1 cellular context compared by ENCODE assay signal in the genomic region with DNA sequence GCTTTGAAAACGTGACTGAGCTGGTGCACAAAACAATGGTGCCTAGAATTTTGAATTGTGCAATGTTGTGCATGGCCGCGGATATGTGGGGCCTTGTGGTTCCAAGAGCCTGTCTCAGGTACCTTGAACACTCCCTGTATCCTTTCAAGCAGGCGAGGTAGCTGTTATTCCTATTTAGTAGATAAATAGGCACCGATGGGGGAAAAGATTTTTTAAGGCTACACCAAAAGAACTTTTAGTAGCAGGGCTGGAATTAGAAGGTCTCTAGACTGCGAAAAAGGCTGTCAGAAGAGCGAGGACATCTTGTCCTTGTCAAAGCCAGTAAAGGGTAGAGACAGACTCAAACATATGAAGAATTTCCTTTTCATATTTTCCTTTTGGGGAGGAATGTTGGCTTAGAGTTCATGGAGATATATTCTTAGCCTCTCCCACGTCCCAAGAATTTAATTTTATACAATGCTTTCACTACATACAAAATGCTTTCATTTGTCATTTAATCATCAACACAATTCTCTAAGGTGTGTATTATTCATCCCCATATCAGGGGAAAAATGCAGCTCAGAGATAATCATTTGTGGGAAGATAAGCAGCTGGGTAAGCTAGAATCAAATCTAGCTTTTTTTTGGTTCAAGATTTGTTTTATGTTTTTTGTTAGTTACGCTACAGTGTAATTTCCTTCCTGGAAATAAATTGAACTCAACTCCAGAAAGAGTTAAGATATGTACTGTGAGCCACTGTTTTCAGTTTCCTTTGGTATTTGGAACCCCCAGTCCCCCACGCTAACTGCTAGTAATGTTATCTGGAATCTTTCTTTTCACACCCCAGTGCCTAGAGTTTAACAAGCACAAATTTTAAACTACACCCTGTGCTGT.
TF ChIP-seq lines count a peak whose summit lies in the region.

No MANE protein-coding gene starts in this region.

TF ChIP-seq in GM12878, 131 proteins besides CTCF, POLR2A, EP300 and RAD21 (continued from another document and continues in another):
- TF ChIP-seq SRF (IDR thresholded peaks at IDR 0.05; ENCODE audit: low read depth in 2 of 2, low read length in 2 of 2) (no peak), TCF12 (IDR thresholded peaks at IDR 0.05; ENCODE audit: low read depth, low read length) (no peak), FOXM1 (IDR thresholded peaks at IDR 0.05; ENCODE audit: low read depth, low read length) (0 out of 2 replicates have a peak, but pooled peaks have one; percentile 1), RFX5 (IDR thresholded peaks at IDR 0.05; ENCODE audit: low read depth, low read length) (no peak), PAX8 (IDR thresholded peaks at IDR 0.05) (no peak), IKZF1 (conservative IDR thresholded peaks at IDR 0.05) (no peak), DPF2 (IDR thresholded peaks at IDR 0.05) (no peak), HCFC1 (IDR thresholded peaks at IDR 0.05; ENCODE audit: low read length) (no peak), SPI1 (IDR thresholded peaks at IDR 0.05; ENCODE audit: borderline replicate concordance, insufficient read depth, low read depth, low read length) (no peak), ZNF207 (IDR thresholded peaks at IDR 0.05; ENCODE audit: borderline replicate concordance) (no peak), PAX5 (IDR thresholded peaks at IDR 0.05; ENCODE audit: borderline replicate concordance, low read depth, low read length) (no peak), ETV6 (conservative IDR thresholded peaks at IDR 0.05 in 1 of 2, IDR thresholded peaks at IDR 0.05 in 1 of 2; ENCODE audit: borderline replicate concordance in 1 of 2, low read depth in 1 of 2) (peak in 1 of 2 experiments; percentile 30; a peak in 1 of 4 replicates), GABPA (IDR thresholded peaks at IDR 0.05; ENCODE audit: low read depth) (no peak), KDM1A (IDR thresholded peaks at IDR 0.05; ENCODE audit: borderline replicate concordance) (no peak), ZZZ3 (IDR thresholded peaks at IDR 0.05; ENCODE audit: control insufficient read depth, insufficient read length, low read depth) (no peak), POU2F2 (IDR thresholded peaks at IDR 0.05; ENCODE audit: borderline replicate concordance, low read depth, low read length) (no peak), EGR1 (IDR thresholded peaks at IDR 0.05; ENCODE audit: borderline replicate concordance in 1 of 2, low read depth in 2 of 2, low read length in 2 of 2) (no peak), GATAD2B (conservative IDR thresholded peaks at IDR 0.05; ENCODE audit: low read depth) (no peak), IKZF2 (IDR thresholded peaks at IDR 0.05) (no peak), SUZ12 (IDR thresholded peaks at IDR 0.05; ENCODE audit: unreplicated experiment) (no peak), BMI1 (IDR thresholded peaks at IDR 0.05; ENCODE audit: borderline replicate concordance) (no peak), ZNF217 (IDR thresholded peaks at IDR 0.05) (no peak), SMAD5 (IDR thresholded peaks at IDR 0.05; ENCODE audit: low read depth) (no peak; the same call in 1 of the 2 replicates), MYB (IDR thresholded peaks at IDR 0.05; ENCODE audit: borderline replicate concordance, low read depth, low read length) (no peak), FOXK2 (IDR thresholded peaks at IDR 0.05) (no peak), KAT2A (conservative IDR thresholded peaks at IDR 0.05; ENCODE audit: control insufficient read depth, low read depth, low read length) (no peak), NRF1 (conservative IDR thresholded peaks at IDR 0.05; ENCODE audit: low read depth, low read length) (no peak), CBFB (IDR thresholded peaks at IDR 0.05; ENCODE audit: low read depth) (no peak), ZNF384 (IDR thresholded peaks at IDR 0.05; ENCODE audit: borderline replicate concordance, low read depth, low read length) (no peak), IRF4 (IDR thresholded peaks at IDR 0.05; ENCODE audit: low read depth, low read length) (no peak), SMC3 (IDR thresholded peaks at IDR 0.05; ENCODE audit: borderline replicate concordance, low read length) (no peak), TARDBP (IDR thresholded peaks at IDR 0.05; ENCODE audit: borderline replicate concordance) (no peak), FOS (IDR thresholded peaks at IDR 0.05; ENCODE audit: borderline replicate concordance, extremely low read depth, insufficient read length) (no peak), KLF5 (IDR thresholded peaks at IDR 0.05; ENCODE audit: partially characterized antibody) (no peak)
- TF ChIP-seq, protein P1, sequence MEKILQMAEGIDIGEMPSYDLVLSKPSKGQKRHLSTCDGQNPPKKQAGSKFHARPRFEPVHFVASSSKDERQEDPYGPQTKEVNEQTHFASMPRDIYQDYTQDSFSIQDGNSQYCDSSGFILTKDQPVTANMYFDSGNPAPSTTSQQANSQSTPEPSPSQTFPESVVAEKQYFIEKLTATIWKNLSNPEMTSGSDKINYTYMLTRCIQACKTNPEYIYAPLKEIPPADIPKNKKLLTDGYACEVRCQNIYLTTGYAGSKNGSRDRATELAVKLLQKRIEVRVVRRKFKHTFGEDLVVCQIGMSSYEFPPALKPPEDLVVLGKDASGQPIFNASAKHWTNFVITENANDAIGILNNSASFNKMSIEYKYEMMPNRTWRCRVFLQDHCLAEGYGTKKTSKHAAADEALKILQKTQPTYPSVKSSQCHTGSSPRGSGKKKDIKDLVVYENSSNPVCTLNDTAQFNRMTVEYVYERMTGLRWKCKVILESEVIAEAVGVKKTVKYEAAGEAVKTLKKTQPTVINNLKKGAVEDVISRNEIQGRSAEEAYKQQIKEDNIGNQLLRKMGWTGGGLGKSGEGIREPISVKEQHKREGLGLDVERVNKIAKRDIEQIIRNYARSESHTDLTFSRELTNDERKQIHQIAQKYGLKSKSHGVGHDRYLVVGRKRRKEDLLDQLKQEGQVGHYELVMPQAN (conservative IDR thresholded peaks at IDR 0.05) = no peak
- TF ChIP-seq, protein P2, sequence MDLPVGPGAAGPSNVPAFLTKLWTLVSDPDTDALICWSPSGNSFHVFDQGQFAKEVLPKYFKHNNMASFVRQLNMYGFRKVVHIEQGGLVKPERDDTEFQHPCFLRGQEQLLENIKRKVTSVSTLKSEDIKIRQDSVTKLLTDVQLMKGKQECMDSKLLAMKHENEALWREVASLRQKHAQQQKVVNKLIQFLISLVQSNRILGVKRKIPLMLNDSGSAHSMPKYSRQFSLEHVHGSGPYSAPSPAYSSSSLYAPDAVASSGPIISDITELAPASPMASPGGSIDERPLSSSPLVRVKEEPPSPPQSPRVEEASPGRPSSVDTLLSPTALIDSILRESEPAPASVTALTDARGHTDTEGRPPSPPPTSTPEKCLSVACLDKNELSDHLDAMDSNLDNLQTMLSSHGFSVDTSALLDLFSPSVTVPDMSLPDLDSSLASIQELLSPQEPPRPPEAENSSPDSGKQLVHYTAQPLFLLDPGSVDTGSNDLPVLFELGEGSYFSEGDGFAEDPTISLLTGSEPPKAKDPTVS (IDR thresholded peaks at IDR 0.05; ENCODE audit: low read depth, low read length) = no peak
- TF ChIP-seq, protein P3, sequence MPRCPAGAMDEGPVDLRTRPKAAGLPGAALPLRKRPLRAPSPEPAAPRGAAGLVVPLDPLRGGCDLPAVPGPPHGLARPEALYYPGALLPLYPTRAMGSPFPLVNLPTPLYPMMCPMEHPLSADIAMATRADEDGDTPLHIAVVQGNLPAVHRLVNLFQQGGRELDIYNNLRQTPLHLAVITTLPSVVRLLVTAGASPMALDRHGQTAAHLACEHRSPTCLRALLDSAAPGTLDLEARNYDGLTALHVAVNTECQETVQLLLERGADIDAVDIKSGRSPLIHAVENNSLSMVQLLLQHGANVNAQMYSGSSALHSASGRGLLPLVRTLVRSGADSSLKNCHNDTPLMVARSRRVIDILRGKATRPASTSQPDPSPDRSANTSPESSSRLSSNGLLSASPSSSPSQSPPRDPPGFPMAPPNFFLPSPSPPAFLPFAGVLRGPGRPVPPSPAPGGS (IDR thresholded peaks at IDR 0.05; ENCODE audit: borderline replicate concordance, insufficient read depth, low read depth, low read length, poor library complexity, severe bottlenecking) = no peak
- TF ChIP-seq, protein P4, sequence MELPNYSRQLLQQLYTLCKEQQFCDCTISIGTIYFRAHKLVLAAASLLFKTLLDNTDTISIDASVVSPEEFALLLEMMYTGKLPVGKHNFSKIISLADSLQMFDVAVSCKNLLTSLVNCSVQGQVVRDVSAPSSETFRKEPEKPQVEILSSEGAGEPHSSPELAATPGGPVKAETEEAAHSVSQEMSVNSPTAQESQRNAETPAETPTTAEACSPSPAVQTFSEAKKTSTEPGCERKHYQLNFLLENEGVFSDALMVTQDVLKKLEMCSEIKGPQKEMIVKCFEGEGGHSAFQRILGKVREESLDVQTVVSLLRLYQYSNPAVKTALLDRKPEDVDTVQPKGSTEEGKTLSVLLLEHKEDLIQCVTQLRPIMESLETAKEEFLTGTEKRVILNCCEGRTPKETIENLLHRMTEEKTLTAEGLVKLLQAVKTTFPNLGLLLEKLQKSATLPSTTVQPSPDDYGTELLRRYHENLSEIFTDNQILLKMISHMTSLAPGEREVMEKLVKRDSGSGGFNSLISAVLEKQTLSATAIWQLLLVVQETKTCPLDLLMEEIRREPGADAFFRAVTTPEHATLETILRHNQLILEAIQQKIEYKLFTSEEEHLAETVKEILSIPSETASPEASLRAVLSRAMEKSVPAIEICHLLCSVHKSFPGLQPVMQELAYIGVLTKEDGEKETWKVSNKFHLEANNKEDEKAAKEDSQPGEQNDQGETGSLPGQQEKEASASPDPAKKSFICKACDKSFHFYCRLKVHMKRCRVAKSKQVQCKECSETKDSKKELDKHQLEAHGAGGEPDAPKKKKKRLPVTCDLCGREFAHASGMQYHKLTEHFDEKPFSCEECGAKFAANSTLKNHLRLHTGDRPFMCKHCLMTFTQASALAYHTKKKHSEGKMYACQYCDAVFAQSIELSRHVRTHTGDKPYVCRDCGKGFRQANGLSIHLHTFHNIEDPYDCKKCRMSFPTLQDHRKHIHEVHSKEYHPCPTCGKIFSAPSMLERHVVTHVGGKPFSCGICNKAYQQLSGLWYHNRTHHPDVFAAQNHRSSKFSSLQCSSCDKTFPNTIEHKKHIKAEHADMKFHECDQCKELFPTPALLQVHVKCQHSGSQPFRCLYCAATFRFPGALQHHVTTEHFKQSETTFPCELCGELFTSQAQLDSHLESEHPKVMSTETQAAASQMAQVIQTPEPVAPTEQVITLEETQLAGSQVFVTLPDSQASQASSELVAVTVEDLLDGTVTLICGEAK (IDR thresholded peaks at IDR 0.05; ENCODE audit: borderline replicate concordance) = no peak
- TF ChIP-seq, protein P5, sequence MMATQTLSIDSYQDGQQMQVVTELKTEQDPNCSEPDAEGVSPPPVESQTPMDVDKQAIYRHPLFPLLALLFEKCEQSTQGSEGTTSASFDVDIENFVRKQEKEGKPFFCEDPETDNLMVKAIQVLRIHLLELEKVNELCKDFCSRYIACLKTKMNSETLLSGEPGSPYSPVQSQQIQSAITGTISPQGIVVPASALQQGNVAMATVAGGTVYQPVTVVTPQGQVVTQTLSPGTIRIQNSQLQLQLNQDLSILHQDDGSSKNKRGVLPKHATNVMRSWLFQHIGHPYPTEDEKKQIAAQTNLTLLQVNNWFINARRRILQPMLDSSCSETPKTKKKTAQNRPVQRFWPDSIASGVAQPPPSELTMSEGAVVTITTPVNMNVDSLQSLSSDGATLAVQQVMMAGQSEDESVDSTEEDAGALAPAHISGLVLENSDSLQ (IDR thresholded peaks at IDR 0.05) = no peak
- TF ChIP-seq, protein P6, sequence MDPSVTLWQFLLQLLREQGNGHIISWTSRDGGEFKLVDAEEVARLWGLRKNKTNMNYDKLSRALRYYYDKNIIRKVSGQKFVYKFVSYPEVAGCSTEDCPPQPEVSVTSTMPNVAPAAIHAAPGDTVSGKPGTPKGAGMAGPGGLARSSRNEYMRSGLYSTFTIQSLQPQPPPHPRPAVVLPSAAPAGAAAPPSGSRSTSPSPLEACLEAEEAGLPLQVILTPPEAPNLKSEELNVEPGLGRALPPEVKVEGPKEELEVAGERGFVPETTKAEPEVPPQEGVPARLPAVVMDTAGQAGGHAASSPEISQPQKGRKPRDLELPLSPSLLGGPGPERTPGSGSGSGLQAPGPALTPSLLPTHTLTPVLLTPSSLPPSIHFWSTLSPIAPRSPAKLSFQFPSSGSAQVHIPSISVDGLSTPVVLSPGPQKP (IDR thresholded peaks at IDR 0.05; ENCODE audit: low read depth, low read length) = no peak
- TF ChIP-seq, protein P7, sequence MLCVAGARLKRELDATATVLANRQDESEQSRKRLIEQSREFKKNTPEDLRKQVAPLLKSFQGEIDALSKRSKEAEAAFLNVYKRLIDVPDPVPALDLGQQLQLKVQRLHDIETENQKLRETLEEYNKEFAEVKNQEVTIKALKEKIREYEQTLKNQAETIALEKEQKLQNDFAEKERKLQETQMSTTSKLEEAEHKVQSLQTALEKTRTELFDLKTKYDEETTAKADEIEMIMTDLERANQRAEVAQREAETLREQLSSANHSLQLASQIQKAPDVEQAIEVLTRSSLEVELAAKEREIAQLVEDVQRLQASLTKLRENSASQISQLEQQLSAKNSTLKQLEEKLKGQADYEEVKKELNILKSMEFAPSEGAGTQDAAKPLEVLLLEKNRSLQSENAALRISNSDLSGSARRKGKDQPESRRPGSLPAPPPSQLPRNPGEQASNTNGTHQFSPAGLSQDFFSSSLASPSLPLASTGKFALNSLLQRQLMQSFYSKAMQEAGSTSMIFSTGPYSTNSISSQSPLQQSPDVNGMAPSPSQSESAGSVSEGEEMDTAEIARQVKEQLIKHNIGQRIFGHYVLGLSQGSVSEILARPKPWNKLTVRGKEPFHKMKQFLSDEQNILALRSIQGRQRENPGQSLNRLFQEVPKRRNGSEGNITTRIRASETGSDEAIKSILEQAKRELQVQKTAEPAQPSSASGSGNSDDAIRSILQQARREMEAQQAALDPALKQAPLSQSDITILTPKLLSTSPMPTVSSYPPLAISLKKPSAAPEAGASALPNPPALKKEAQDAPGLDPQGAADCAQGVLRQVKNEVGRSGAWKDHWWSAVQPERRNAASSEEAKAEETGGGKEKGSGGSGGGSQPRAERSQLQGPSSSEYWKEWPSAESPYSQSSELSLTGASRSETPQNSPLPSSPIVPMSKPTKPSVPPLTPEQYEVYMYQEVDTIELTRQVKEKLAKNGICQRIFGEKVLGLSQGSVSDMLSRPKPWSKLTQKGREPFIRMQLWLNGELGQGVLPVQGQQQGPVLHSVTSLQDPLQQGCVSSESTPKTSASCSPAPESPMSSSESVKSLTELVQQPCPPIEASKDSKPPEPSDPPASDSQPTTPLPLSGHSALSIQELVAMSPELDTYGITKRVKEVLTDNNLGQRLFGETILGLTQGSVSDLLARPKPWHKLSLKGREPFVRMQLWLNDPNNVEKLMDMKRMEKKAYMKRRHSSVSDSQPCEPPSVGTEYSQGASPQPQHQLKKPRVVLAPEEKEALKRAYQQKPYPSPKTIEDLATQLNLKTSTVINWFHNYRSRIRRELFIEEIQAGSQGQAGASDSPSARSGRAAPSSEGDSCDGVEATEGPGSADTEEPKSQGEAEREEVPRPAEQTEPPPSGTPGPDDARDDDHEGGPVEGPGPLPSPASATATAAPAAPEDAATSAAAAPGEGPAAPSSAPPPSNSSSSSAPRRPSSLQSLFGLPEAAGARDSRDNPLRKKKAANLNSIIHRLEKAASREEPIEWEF (IDR thresholded peaks at IDR 0.05; ENCODE audit: insufficient replicate concordance, low read depth, low read length) = peak; percentile 27
- TF ChIP-seq, protein P8, sequence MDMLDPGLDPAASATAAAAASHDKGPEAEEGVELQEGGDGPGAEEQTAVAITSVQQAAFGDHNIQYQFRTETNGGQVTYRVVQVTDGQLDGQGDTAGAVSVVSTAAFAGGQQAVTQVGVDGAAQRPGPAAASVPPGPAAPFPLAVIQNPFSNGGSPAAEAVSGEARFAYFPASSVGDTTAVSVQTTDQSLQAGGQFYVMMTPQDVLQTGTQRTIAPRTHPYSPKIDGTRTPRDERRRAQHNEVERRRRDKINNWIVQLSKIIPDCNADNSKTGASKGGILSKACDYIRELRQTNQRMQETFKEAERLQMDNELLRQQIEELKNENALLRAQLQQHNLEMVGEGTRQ (IDR thresholded peaks at IDR 0.05; ENCODE audit: borderline replicate concordance, low read depth, low read length) = no peak
